Comparison of ENCODE assay signal across 2 cellular contexts in the genomic region with DNA sequence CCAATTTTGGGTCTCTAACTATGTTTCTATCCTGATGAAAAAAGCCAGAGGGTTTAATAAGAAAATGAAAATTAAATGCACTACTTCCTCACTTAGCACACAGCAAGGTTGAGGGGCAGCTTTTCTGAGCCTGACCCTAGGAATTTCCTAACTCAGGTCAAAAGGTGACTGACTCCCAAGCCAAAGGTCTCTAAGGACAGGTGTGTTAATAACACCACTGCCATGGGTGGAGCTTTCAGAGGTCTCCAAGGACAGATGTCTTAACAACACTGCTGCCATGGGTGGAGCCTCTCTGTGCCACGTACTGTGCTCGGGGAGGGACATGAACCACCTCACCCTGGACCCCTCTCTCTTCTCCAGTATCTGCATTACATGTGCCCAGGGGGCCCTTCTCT.
TF ChIP-seq lines count a peak whose summit lies in the region.

No MANE protein-coding gene starts in this region.

TF ChIP-seq in H1, 55 proteins besides CTCF, POLR2A, EP300 and RAD21:
- TF ChIP-seq SP4 (IDR thresholded peaks at IDR 0.05; ENCODE audit: low read length) (no peak), USF2 (IDR thresholded peaks at IDR 0.05; ENCODE audit: low read length) (no peak), KDM4A (IDR thresholded peaks at IDR 0.05; ENCODE audit: low read depth, low read length, severe bottlenecking) (no peak), KDM1A (IDR thresholded peaks at IDR 0.05; ENCODE audit: borderline replicate concordance, low read length) (no peak), CTBP2 (IDR thresholded peaks at IDR 0.05; ENCODE audit: borderline replicate concordance, insufficient read depth, insufficient read length, low read length) (no peak)

TF ChIP-seq in SK-N-SH, 30 proteins besides CTCF, POLR2A, EP300 and RAD21:
- TF ChIP-seq RFX5 (IDR thresholded peaks at IDR 0.05; ENCODE audit: low read length) (no peak), IRF3 (IDR thresholded peaks at IDR 0.05; ENCODE audit: low read depth, low read length) (no peak), EZH2phosphoT487 (IDR thresholded peaks at IDR 0.05; ENCODE audit: borderline replicate concordance, low read depth) (no peak), MEF2A (IDR thresholded peaks at IDR 0.05; ENCODE audit: borderline replicate concordance, low read depth) (no peak), JUND (IDR thresholded peaks at IDR 0.05) (no peak), USF2 (IDR thresholded peaks at IDR 0.05; ENCODE audit: borderline replicate concordance, low read depth, low read length) (no peak), FOSL2 (IDR thresholded peaks at IDR 0.05; ENCODE audit: borderline replicate concordance, low read depth) (no peak), CHD2 (IDR thresholded peaks at IDR 0.05; ENCODE audit: low read length, partially characterized antibody) (no peak), NRF1 (IDR thresholded peaks at IDR 0.05; ENCODE audit: low read depth, low read length) (no peak), MXI1 (IDR thresholded peaks at IDR 0.05; ENCODE audit: low read depth, low read length) (no peak), POLR2AphosphoS5 (IDR thresholded peaks at IDR 0.05; ENCODE audit: low read depth, low read length) (no peak), USF1 (IDR thresholded peaks at IDR 0.05; ENCODE audit: borderline replicate concordance, low read depth) (no peak), TCF12 (IDR thresholded peaks at IDR 0.05) (no peak), RXRA (IDR thresholded peaks at IDR 0.05; ENCODE audit: borderline replicate concordance, low read depth) (no peak), GATA2 (CRISPR knock-in tag; IDR thresholded peaks at IDR 0.05) (no peak), SIN3A (IDR thresholded peaks at IDR 0.05; ENCODE audit: borderline replicate concordance, low read depth, low read length) (no peak), GABPA (IDR thresholded peaks at IDR 0.05; ENCODE audit: low read depth) (no peak)
- TF ChIP-seq, protein P1, sequence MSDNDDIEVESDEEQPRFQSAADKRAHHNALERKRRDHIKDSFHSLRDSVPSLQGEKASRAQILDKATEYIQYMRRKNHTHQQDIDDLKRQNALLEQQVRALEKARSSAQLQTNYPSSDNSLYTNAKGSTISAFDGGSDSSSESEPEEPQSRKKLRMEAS (IDR thresholded peaks at IDR 0.05; ENCODE audit: low read depth) = no peak
- TF ChIP-seq, protein P2, sequence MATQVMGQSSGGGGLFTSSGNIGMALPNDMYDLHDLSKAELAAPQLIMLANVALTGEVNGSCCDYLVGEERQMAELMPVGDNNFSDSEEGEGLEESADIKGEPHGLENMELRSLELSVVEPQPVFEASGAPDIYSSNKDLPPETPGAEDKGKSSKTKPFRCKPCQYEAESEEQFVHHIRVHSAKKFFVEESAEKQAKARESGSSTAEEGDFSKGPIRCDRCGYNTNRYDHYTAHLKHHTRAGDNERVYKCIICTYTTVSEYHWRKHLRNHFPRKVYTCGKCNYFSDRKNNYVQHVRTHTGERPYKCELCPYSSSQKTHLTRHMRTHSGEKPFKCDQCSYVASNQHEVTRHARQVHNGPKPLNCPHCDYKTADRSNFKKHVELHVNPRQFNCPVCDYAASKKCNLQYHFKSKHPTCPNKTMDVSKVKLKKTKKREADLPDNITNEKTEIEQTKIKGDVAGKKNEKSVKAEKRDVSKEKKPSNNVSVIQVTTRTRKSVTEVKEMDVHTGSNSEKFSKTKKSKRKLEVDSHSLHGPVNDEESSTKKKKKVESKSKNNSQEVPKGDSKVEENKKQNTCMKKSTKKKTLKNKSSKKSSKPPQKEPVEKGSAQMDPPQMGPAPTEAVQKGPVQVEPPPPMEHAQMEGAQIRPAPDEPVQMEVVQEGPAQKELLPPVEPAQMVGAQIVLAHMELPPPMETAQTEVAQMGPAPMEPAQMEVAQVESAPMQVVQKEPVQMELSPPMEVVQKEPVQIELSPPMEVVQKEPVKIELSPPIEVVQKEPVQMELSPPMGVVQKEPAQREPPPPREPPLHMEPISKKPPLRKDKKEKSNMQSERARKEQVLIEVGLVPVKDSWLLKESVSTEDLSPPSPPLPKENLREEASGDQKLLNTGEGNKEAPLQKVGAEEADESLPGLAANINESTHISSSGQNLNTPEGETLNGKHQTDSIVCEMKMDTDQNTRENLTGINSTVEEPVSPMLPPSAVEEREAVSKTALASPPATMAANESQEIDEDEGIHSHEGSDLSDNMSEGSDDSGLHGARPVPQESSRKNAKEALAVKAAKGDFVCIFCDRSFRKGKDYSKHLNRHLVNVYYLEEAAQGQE (IDR thresholded peaks at IDR 0.05; ENCODE audit: low read depth, low read length) = no peak
- TF ChIP-seq, protein P3, sequence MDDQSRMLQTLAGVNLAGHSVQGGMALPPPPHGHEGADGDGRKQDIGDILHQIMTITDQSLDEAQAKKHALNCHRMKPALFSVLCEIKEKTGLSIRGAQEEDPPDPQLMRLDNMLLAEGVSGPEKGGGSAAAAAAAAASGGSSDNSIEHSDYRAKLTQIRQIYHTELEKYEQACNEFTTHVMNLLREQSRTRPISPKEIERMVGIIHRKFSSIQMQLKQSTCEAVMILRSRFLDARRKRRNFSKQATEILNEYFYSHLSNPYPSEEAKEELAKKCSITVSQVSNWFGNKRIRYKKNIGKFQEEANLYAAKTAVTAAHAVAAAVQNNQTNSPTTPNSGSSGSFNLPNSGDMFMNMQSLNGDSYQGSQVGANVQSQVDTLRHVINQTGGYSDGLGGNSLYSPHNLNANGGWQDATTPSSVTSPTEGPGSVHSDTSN (IDR thresholded peaks at IDR 0.05) = no peak
